ENCODE assay signal across 8 cellular contexts in the genomic region with DNA sequence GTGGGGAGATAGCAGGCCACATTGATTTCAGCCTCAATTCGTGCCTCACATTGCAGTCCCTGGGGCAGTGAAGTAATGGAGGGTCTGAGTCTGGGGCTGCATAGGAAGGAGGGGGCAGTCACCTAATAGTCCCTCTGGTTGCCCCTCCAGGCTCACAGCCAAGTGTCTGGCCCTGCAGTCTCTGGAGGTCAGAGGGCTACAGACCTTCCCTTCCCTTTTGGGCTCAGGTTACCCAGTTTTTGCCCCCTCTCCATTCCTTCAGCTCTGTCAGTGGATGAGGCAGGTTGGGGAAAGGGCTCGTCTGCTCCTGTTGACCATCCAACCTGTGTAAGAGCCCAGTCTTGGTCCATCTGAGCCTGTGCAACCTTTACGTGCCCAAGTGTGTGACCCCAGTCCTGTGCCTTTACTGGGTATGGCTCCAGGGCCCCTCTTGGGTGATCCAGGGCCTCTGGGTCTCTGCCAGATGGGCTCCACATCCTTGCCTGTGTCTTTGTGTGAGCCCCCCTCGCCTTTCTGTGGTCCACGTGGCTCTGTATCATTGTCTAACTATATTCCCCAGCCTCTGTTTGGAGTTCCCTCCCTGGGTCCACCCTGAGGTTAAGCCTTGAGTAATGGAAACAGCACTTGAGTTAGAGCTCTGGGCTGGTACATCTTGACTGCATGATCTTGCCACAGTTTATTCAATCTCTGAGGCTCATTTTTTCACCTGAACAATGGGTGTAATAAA. TPM values are rescaled to one million over a fixed set of nuclear protein-coding genes. Genes with fewer than 3 reads are reported as not detected.
DNase-seq lines count a peak whose midpoint lies in the region; ATAC-seq, FAIRE-seq and TF ChIP-seq lines count a peak whose summit lies in the region.

No MANE protein-coding gene starts in this region.

- peaks cover under 1 to 2% of the 10 kb centered on the region in 2 donors for H3K36me3 ChIP-seq in mucosa of rectum (ENCODE audit: control insufficient read depth in 2 of 2, insufficient read depth in 2 of 2, low read length in 2 of 2)

- DNase-seq in A172 (ENCODE audit: low spot score) (peak; percentile 33), HT-29 (ENCODE audit: low spot score) (peak; percentile 18), chondrocyte (ENCODE audit: low spot score) (no peak), D341Med (ENCODE audit: low spot score) (no peak), GM10248 (ENCODE audit: extremely low spot score) (no peak), GM19239 (ENCODE audit: insufficient read length, low spot score) (no peak)

- no peaks in the 10 kb centered on the region for H3K27me3 ChIP-seq in mucosa of rectum (ENCODE audit: control insufficient read depth in 2 of 2, insufficient read depth in 2 of 2, low read length in 2 of 2)

- H3K4me3 Mint-ChIP-seq in chondrocyte (ENCODE audit: unreplicated experiment): peak overlapping the region; percentile 75

- H3K27ac ChIP-seq in mucosa of rectum (ENCODE audit: low read depth in 2 of 2, low read length in 2 of 2): peak overlapping the region; percentile 73 to 97

- ATAC-seq in GM18505 (IDR thresholded peaks at IDR 0.05; ENCODE audit: unreplicated experiment): no peak

- peaks cover 58 to 61% of the 10 kb centered on the region in 2 donors for H3K4me1 ChIP-seq in mucosa of rectum (ENCODE audit: control insufficient read depth in 2 of 2, insufficient read depth in 2 of 2, low read length in 2 of 2)

- no peak overlapping the region for H3K9ac ChIP-seq in mucosa of rectum (ENCODE audit: low read depth in 1 of 2, low read length in 2 of 2)

- H3K9me3 Mint-ChIP-seq in chondrocyte (ENCODE audit: low read depth): no peaks in the 10 kb centered on the region

- TF ChIP-seq CTCF in chondrocyte (IDR thresholded peaks at IDR 0.05): no peak
- TF ChIP-seq CTCF in GM10248 (IDR thresholded peaks at IDR 0.05; ENCODE audit: control extremely low read depth, extremely low read depth, low read depth, missing control alignments): no peak

- TF ChIP-seq POLR2A in GM18505 (IDR thresholded peaks at IDR 0.05; ENCODE audit: borderline replicate concordance, extremely low read depth, insufficient read depth, insufficient read length): no peak

- peaks cover 4% of the 10 kb centered on the region for H3K36me3 Mint-ChIP-seq in chondrocyte (ENCODE audit: low read depth)

- peaks cover 45% of the 10 kb centered on the region for H3K4me1 Mint-ChIP-seq in chondrocyte (ENCODE audit: low read depth)

- CTCF ChIA-PET in GM10248 (lab: Yijun Ruan, JAX): interaction anchor here (0.9 to 8.0 kb wide), 3 partner anchors 13 to 37 kb away, joined by 3 to 87 read pairs (median 11); a partner anchor contains a TSS

- H3K4me3 ChIP-seq in mucosa of rectum (ENCODE audit: low read length in 2 of 2): no peak overlapping the region

- no peaks in the 10 kb centered on the region for H3K27me3 Mint-ChIP-seq in chondrocyte (ENCODE audit: low read depth)

- FAIRE-seq in GM19239 (lab: Jason Lieb, UNC): no peak

- no peak overlapping the region for H3K27ac Mint-ChIP-seq in chondrocyte (ENCODE audit: unreplicated experiment)

- no peaks in the 10 kb centered on the region for H3K9me3 ChIP-seq in mucosa of rectum (ENCODE audit: control insufficient read depth in 2 of 2, low read length in 2 of 2)

- POLR2A ChIA-PET in GM10248 (lab: Yijun Ruan, JAX): no interaction called here

RNA-seq across cellular contexts. Expression of a gene that starts 13.1 kb away (rescaled TPM):
- total RNA-seq in A172 (2014; rRNA removed; shearing (Covaris generic)): 25.3 and 48.5 TPM in 2 replicates
- total RNA-seq in HT-29 (2014; rRNA removed; shearing (Covaris generic)): 42.1 and 55.5 TPM in 2 replicates
- 83.6 to 101 TPM (median 86.3 TPM) in 3 replicates for total RNA-seq in chondrocyte

RNA-seq across cellular contexts. Expression of a gene that starts 19.7 kb away (rescaled TPM):
- total RNA-seq in A172 (2014; rRNA removed; shearing (Covaris generic)): 2.2 and 3.7 TPM in 2 replicates
- 4.4 and 4.7 TPM in 2 replicates for total RNA-seq in HT-29 (2014; rRNA removed; shearing (Covaris generic))
- 0.24 to 1.7 TPM (median 0.82 TPM) in 3 replicates for total RNA-seq in chondrocyte

RNA-seq across cellular contexts. Expression of a gene that starts 20.2 kb away (rescaled TPM):
- total RNA-seq in A172 (2014; rRNA removed; shearing (Covaris generic)): 144 and 170 TPM in 2 replicates
- total RNA-seq in HT-29 (2014; rRNA removed; shearing (Covaris generic)): 286 and 326 TPM in 2 replicates
- total RNA-seq in chondrocyte: 15.2 to 32.9 TPM (median 31.1 TPM) in 3 replicates

RNA-seq across cellular contexts. Expression of a gene that starts 27.3 kb away (rescaled TPM):
- 43.6 and 52.8 TPM in 2 replicates for total RNA-seq in A172 (2014; rRNA removed; shearing (Covaris generic))
- total RNA-seq in HT-29 (2014; rRNA removed; shearing (Covaris generic)): 157 and 160 TPM in 2 replicates
- total RNA-seq in chondrocyte: 64.5 to 74.6 TPM (median 71.7 TPM) in 3 replicates

RNA-seq across cellular contexts. Expression of a gene that starts 30.9 kb away (rescaled TPM):
- total RNA-seq in A172 (2014; rRNA removed; shearing (Covaris generic)): not detected in 2 replicates
- total RNA-seq in HT-29 (2014; rRNA removed; shearing (Covaris generic)): 0.29 and 0.81 TPM in 2 replicates
- 0.32 to 0.36 TPM in 2 of 3 replicates, not detected in the other for total RNA-seq in chondrocyte

Comparison
In these comparisons a context has a peak if more than half of its experiments do, and no peak if none do; other contexts are left out.
1. DNase-seq: peak in A172 (single experiment) and HT-29 (single experiment); none in chondrocyte (single experiment), D341Med (single experiment), GM10248 (single experiment) and GM19239 (single experiment).